Comparison of ENCODE assay signal across 16 cellular contexts in genomic region chr9:114316605-114317230, GRCh38. TPM values are rescaled to one million over a fixed set of nuclear protein-coding genes. Genes with fewer than 3 reads are reported as not detected.
A peak's percentile ranks its signal among the peaks of the same experiment; 100 is the strongest.
DNase-seq lines count a peak whose midpoint lies in the region; ATAC-seq, FAIRE-seq and TF ChIP-seq lines count a peak whose summit lies in the region.
"Had no signal": no experiment of that assay in that cellular context is flagged by ENCODE, and none has a peak within 500 bp of the region (broad histone marks: within the 10 kb centered on the region; RNA-seq: fewer than 3 reads in every experiment).

No MANE protein-coding gene starts in this region.

- no peak for ATAC-seq in upper lobe of right lung

- H3F3A ChIP-seq in smooth muscle cell (ENCODE audit: low read depth): no peaks in the 10 kb centered on the region

- FAIRE-seq in urothelium cell line (lab: Jason Lieb, UNC): no peak

- intact Hi-C loops in upper lobe of right lung (cut with DNase I): no loop called here

- H3K27ac ChIP-seq in upper lobe of right lung: no peak overlapping the region
- H3K27ac ChIP-seq in smooth muscle cell (ENCODE audit: low read depth): no peak overlapping the region
- H3K27ac ChIP-seq: tibial nerve had no signal

- H2AFZ ChIP-seq in smooth muscle cell (ENCODE audit: low read depth): no peak overlapping the region

- no peak for TF ChIP-seq CTCF in upper lobe of right lung (IDR thresholded peaks at IDR 0.05)
- no peak for TF ChIP-seq CTCF in smooth muscle cell (IDR thresholded peaks at IDR 0.05; ENCODE audit: borderline replicate concordance, insufficient read depth, poor library complexity, severe bottlenecking)

- H3K4me1 ChIP-seq in NT2/D1 (ENCODE audit: insufficient read depth, insufficient read length) (peaks cover 3% of the 10 kb centered on the region), upper lobe of right lung (no peaks in the 10 kb centered on the region), smooth muscle cell (ENCODE audit: low read depth) (no peaks in the 10 kb centered on the region)
- H3K4me1 ChIP-seq: tibial nerve had no signal

- H3K79me2 ChIP-seq in smooth muscle cell (ENCODE audit: low read depth): no peaks in the 10 kb centered on the region

- H3K27me3 ChIP-seq in NT2/D1 (ENCODE audit: insufficient read depth, insufficient read length) (no peaks in the 10 kb centered on the region), upper lobe of right lung (no peaks in the 10 kb centered on the region), smooth muscle cell (ENCODE audit: low read depth) (no peaks in the 10 kb centered on the region)

- H3K36me3 ChIP-seq in NT2/D1 (ENCODE audit: insufficient read depth, insufficient read length, low read length) (peaks cover 8% of the 10 kb centered on the region), upper lobe of right lung (no peaks in the 10 kb centered on the region), smooth muscle cell (ENCODE audit: low read depth) (no peaks in the 10 kb centered on the region)

- no peaks in the 10 kb centered on the region for H4K20me1 ChIP-seq in smooth muscle cell (ENCODE audit: low read depth)

- H3K4me3 ChIP-seq in NT2/D1 (ENCODE audit: insufficient read length, low read depth): no peak overlapping the region
- H3K4me3 ChIP-seq in upper lobe of right lung: no peak overlapping the region
- H3K4me3 ChIP-seq in smooth muscle cell: no peak overlapping the region
- H3K4me3 ChIP-seq: tibial nerve had no signal

- H3K4me2 ChIP-seq in smooth muscle cell: no peak overlapping the region

- H3K9me3 ChIP-seq in NT2/D1 (ENCODE audit: insufficient read depth, low read length) (no peaks in the 10 kb centered on the region), upper lobe of right lung (no peaks in the 10 kb centered on the region), smooth muscle cell (replicated peaks; ENCODE audit: low read depth) (no peaks in the 10 kb centered on the region)
- H3K9me3 ChIP-seq: tibial nerve had no signal

- DNase-seq in activated effector memory CD4-positive, alpha-beta T cell treated with anti-CD3 and anti-CD28 coated beads, Interleukin-2, amount 50 U/mL, for 16 hours: peak; percentile 53
- no peak for DNase-seq in activated effector memory CD4-positive, alpha-beta T cell treated with Interleukin-2 at 50 U/mL for 16 hours
- DNase-seq in NT2/D1 (ENCODE audit: low read depth, low spot score) (peak; percentile 27), iris pigment epithelial cell (ENCODE audit: low read depth) (peak; percentile 11), upper lobe of right lung (peak; percentile 33), urothelium cell line (ENCODE audit: low spot score) (no peak), smooth muscle cell (lab: John Stamatoyannopoulos, UW; ENCODE audit: unreplicated experiment) (no peak)
- DNase-seq in stimulated activated CD4-positive, alpha-beta T cell treated with anti-CD3 and anti-CD28 coated beads, Interleukin-1b, Interleukin-23, amount 100 ng/mL, for 48 hours: no peak
- DNase-seq: DMS153, mesendoderm, NCI-H510A, SIG-M5 had no signal

- 88% methylated on average over 10 of the region's 10 CpGs for WGBS in smooth muscle cell (ENCODE audit: low lambda C conversion rate)

- H3K9ac ChIP-seq in NT2/D1 (ENCODE audit: insufficient read length, low read depth): no peak overlapping the region
- H3K9ac ChIP-seq in smooth muscle cell (ENCODE audit: low read depth): no peak overlapping the region

RNA-seq across cellular contexts. Expression of gene ORM1, which starts 6.2 kb away (rescaled TPM):
- total RNA-seq in upper lobe of right lung: 5.2 TPM
- total RNA-seq in smooth muscle cell: not detected in 2 replicates
- polyA plus RNA-seq in smooth muscle cell: 0.46 and 0.74 TPM in 2 replicates
- total RNA-seq: dermis microvascular lymphatic vessel endothelial cell, HT-29, tibial nerve had no signal

RNA-seq across cellular contexts. Expression of gene ORM2, which starts 13.0 kb away (rescaled TPM):
- total RNA-seq in upper lobe of right lung (3.9 TPM), smooth muscle cell (0.27 TPM in 1 of 2 replicates, not detected in the other)
- polyA plus RNA-seq in smooth muscle cell: not detected in 2 replicates
- total RNA-seq: dermis microvascular lymphatic vessel endothelial cell, HT-29, tibial nerve had no signal
- polyA plus RNA-seq: AG04450 had no signal

Comparison
In these comparisons a context has a peak if more than half of its experiments do, and no peak if none do; other contexts are left out.
1. DNase-seq: peak in activated effector memory CD4-positive, alpha-beta T cell treated with anti-CD3 and anti-CD28 coated beads, Interleukin-2, amount 50 U/mL, for 16 hours (single experiment), NT2/D1 (single experiment), iris pigment epithelial cell (single experiment) and upper lobe of right lung (single experiment); none in activated effector memory CD4-positive, alpha-beta T cell treated with Interleukin-2 at 50 U/mL for 16 hours (single experiment), urothelium cell line (single experiment), stimulated activated CD4-positive, alpha-beta T cell treated with anti-CD3 and anti-CD28 coated beads, Interleukin-1b, Interleukin-23, amount 100 ng/mL, for 48 hours (single experiment) and smooth muscle cell (single experiment).